Comparison of ENCODE assay signal across 9 cellular contexts in the genomic region with DNA sequence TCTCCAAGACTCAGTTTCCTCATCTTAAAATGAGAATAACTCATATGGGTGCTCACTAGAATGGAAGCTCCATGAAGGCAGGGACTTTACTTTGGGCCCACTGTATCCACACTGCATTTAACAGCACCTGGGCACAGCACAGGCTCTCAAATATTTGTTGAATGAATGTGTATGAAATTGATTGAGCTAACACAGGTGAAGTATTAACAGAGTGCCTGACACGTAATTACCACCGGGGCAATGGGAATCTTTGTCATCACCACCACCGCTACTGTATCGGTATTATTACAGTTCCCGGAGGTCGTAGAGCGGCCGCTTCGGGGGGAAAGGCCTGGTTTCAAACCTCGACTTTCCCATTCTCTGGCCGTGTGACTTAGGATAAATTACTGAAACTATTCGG. TPM values are rescaled to one million over a fixed set of nuclear protein-coding genes. Genes with fewer than 3 reads are reported as not detected.
A peak's percentile ranks its signal among the peaks of the same experiment; 100 is the strongest.
DNase-seq lines count a peak whose midpoint lies in the region; ATAC-seq and TF ChIP-seq lines count a peak whose summit lies in the region.
"Had no signal": no experiment of that assay in that cellular context is flagged by ENCODE, and none has a peak within 500 bp of the region (broad histone marks: within the 10 kb centered on the region; RNA-seq: fewer than 3 reads in every experiment).

No MANE protein-coding gene starts in this region.

- H3K4me3 Mint-ChIP-seq in dendritic cell treated with granulocyte-macrophage colony-stimulating factor and Interleukin-4, amounts not matched to agents 40 ng/mL and 50 ng/mL, for 4 days: peak overlapping the region; percentile 93

- H3K9me2 ChIP-seq in Loucy (replicated peaks; ENCODE audit: low read depth, low read length) (no peaks in the 10 kb centered on the region), neural cell (ENCODE audit: insufficient read depth, low read length) (no peaks in the 10 kb centered on the region)

- peak overlapping the region; percentile 81; the same call in 1 of the 2 replicates for H3K27ac ChIP-seq in C4-2B
- H3K27ac ChIP-seq in neural cell (ENCODE audit: low read length): peak overlapping the region; percentile 99

- H3K27me3 ChIP-seq in Loucy (ENCODE audit: insufficient read depth, low read length, poor library complexity, severe bottlenecking) (no peaks in the 10 kb centered on the region), neural cell (ENCODE audit: insufficient read depth, low read depth, low read length) (no peaks in the 10 kb centered on the region)

- H3K27ac Mint-ChIP-seq in dendritic cell treated with granulocyte-macrophage colony-stimulating factor and Interleukin-4, amounts not matched to agents 40 ng/mL and 50 ng/mL, for 4 days: peak overlapping the region; percentile 94

- H2AFZ ChIP-seq in Loucy (ENCODE audit: low read length) (peak overlapping the region; percentile 87), neural cell (ENCODE audit: low read depth, low read length) (peak overlapping the region; percentile 96)

- H3K79me2 ChIP-seq in Loucy (ENCODE audit: insufficient read depth, low read length) (peaks cover 38% of the 10 kb centered on the region), neural cell (replicated peaks; ENCODE audit: insufficient read depth, low read length) (peaks cover 32% of the 10 kb centered on the region)

- DNase-seq in SIG-M5 (lab: John Stamatoyannopoulos, UW): no peak
- no peak for DNase-seq in COR-L47 (lab: John Stamatoyannopoulos, UW)
- no peak for DNase-seq in DMS153 treated with DMSO at 0.1 percent for 48 hours (lab: John Stamatoyannopoulos, UW; ENCODE audit: unreplicated experiment)

- peaks cover 24% of the 10 kb centered on the region for H3K4me1 ChIP-seq in Loucy (ENCODE audit: insufficient read depth, low read length, poor library complexity, severe bottlenecking)

- no peak for TF ChIP-seq CTCF in C4-2B (conservative IDR thresholded peaks at IDR 0.05)
- no peak for TF ChIP-seq CTCF in Loucy (conservative IDR thresholded peaks at IDR 0.05; ENCODE audit: low read length)
- TF ChIP-seq CTCF in neural cell (IDR thresholded peaks at IDR 0.05; ENCODE audit: poor library complexity, severe bottlenecking): no peak

- no peaks in the 10 kb centered on the region for H3F3A ChIP-seq in Loucy (ENCODE audit: low read depth)
- no peaks in the 10 kb centered on the region for H3F3A ChIP-seq in neural cell (ENCODE audit: insufficient read depth, low read length, poor library complexity, severe bottlenecking)

- H3K4me3 ChIP-seq in Loucy (ENCODE audit: low read length, poor library complexity, severe bottlenecking): peak overlapping the region; percentile 84
- H3K4me3 ChIP-seq in neural cell (ENCODE audit: low read length): peak overlapping the region; percentile 75

- peak overlapping the region; percentile 79 for H3K9ac ChIP-seq in Loucy (ENCODE audit: low read depth, low read length, poor library complexity, severe bottlenecking)
- H3K9ac ChIP-seq in neural cell (ENCODE audit: low read length): peak overlapping the region; percentile 95

- no peaks in the 10 kb centered on the region for H3K36me3 ChIP-seq in Loucy (ENCODE audit: insufficient read depth, low read length)
- no peaks in the 10 kb centered on the region for H3K36me3 ChIP-seq in neural cell (ENCODE audit: insufficient read depth, low read length)

- peaks cover 15% of the 10 kb centered on the region for H3K36me3 Mint-ChIP-seq in dendritic cell treated with granulocyte-macrophage colony-stimulating factor and Interleukin-4, amounts not matched to agents 40 ng/mL and 50 ng/mL, for 4 days (ENCODE audit: low read depth)

- intact Hi-C loops in dendritic cell treated with granulocyte-macrophage colony-stimulating factor and Interleukin-4, amounts not matched to agents 40 ng/mL and 50 ng/mL, for 4 days (cut with micrococcal nuclease): loop anchor here (5.0 kb wide), 2 partner anchors 319 to 416 kb away; a partner anchor contains a TSS

- H3K27me3 Mint-ChIP-seq in dendritic cell treated with granulocyte-macrophage colony-stimulating factor and Interleukin-4, amounts not matched to agents 40 ng/mL and 50 ng/mL, for 4 days: peaks cover 18% of the 10 kb centered on the region

- no peak for TF ChIP-seq EP300 in neural cell (conservative IDR thresholded peaks at IDR 0.05; ENCODE audit: poor library complexity, severe bottlenecking)

- peak overlapping the region; percentile 89 for H3K4me2 ChIP-seq in Loucy (ENCODE audit: low read depth, low read length, poor library complexity, severe bottlenecking)
- peak overlapping the region; percentile 57 for H3K4me2 ChIP-seq in neural cell (ENCODE audit: low read length)

- peaks cover 18% of the 10 kb centered on the region for H3K4me1 Mint-ChIP-seq in dendritic cell treated with granulocyte-macrophage colony-stimulating factor and Interleukin-4, amounts not matched to agents 40 ng/mL and 50 ng/mL, for 4 days (ENCODE audit: low read depth)

- ATAC-seq in HG03378 (IDR thresholded peaks at IDR 0.05; ENCODE audit: unreplicated experiment): no peak

- no peak for TF ChIP-seq RAD21 in neural cell (conservative IDR thresholded peaks at IDR 0.05)

- H3K9me3 ChIP-seq in Loucy (ENCODE audit: insufficient read depth, low read depth, low read length) (no peaks in the 10 kb centered on the region), neural cell (ENCODE audit: low read length) (no peaks in the 10 kb centered on the region)

- H3K9me3 Mint-ChIP-seq in dendritic cell treated with granulocyte-macrophage colony-stimulating factor and Interleukin-4, amounts not matched to agents 40 ng/mL and 50 ng/mL, for 4 days: no peaks in the 10 kb centered on the region
- H3K9me3 Mint-ChIP-seq: T-helper 1 cell treated with Interleukin-12 subunit alpha and Interleukin-12 subunit beta and Interleukin-4 antibody, amounts not matched to agents 30 μg/mL and 1 μg/mL, for 36 hours had no signal

- H4K20me1 ChIP-seq in Loucy (ENCODE audit: insufficient read depth, low read length, poor library complexity, severe bottlenecking): peaks cover 18% of the 10 kb centered on the region
- no peaks in the 10 kb centered on the region for H4K20me1 ChIP-seq in neural cell (ENCODE audit: insufficient read depth)

TF ChIP-seq in neural cell, 6 proteins besides CTCF, POLR2A, EP300 and RAD21:
- TF ChIP-seq TAF1 (IDR thresholded peaks at IDR 0.05; ENCODE audit: low read depth) (no peak), EZH2 (IDR thresholded peaks at IDR 0.05; ENCODE audit: borderline replicate concordance, insufficient read depth, low read length, poor library complexity, severe bottlenecking) (no peak), MXI1 (conservative IDR thresholded peaks at IDR 0.05; ENCODE audit: poor library complexity, severe bottlenecking) (no peak), SMC3 (conservative IDR thresholded peaks at IDR 0.05; ENCODE audit: poor library complexity) (no peak), POLR2AphosphoS5 (IDR thresholded peaks at IDR 0.05) (no peak)
- TF ChIP-seq, protein P1, sequence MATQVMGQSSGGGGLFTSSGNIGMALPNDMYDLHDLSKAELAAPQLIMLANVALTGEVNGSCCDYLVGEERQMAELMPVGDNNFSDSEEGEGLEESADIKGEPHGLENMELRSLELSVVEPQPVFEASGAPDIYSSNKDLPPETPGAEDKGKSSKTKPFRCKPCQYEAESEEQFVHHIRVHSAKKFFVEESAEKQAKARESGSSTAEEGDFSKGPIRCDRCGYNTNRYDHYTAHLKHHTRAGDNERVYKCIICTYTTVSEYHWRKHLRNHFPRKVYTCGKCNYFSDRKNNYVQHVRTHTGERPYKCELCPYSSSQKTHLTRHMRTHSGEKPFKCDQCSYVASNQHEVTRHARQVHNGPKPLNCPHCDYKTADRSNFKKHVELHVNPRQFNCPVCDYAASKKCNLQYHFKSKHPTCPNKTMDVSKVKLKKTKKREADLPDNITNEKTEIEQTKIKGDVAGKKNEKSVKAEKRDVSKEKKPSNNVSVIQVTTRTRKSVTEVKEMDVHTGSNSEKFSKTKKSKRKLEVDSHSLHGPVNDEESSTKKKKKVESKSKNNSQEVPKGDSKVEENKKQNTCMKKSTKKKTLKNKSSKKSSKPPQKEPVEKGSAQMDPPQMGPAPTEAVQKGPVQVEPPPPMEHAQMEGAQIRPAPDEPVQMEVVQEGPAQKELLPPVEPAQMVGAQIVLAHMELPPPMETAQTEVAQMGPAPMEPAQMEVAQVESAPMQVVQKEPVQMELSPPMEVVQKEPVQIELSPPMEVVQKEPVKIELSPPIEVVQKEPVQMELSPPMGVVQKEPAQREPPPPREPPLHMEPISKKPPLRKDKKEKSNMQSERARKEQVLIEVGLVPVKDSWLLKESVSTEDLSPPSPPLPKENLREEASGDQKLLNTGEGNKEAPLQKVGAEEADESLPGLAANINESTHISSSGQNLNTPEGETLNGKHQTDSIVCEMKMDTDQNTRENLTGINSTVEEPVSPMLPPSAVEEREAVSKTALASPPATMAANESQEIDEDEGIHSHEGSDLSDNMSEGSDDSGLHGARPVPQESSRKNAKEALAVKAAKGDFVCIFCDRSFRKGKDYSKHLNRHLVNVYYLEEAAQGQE (IDR thresholded peaks at IDR 0.05; ENCODE audit: borderline replicate concordance): no peak

RNA-seq across cellular contexts. Expression of a gene that starts 1.2 kb away (rescaled TPM):
- polyA plus RNA-seq in neural cell: 30.0 and 37.6 TPM in 2 replicates
- 59.4 and 64.1 TPM in 2 replicates for polyA minus RNA-seq in neural cell
